ENCODE assay signal across 1 cellular context in genomic region chr7:82616059-82616723, GRCh38.
TF ChIP-seq lines count a peak whose summit lies in the region.

No MANE protein-coding gene starts in this region.

TF ChIP-seq in HepG2, 621 proteins besides CTCF, POLR2A, EP300 and RAD21 (continued from another document):
- TF ChIP-seq PBX3 (CRISPR knock-in tag; IDR thresholded peaks at IDR 0.05; ENCODE audit: borderline replicate concordance): no peak
